Comparison of ENCODE assay signal across 8 cellular contexts in genomic region chr5:135399838-135400542, GRCh38. TPM values are rescaled to one million over a fixed set of nuclear protein-coding genes. Genes with fewer than 3 reads are reported as not detected.
DNase-seq lines count a peak whose midpoint lies in the region; ATAC-seq, FAIRE-seq and TF ChIP-seq lines count a peak whose summit lies in the region.

No MANE protein-coding gene starts in this region.

- peaks cover 2% of the 10 kb centered on the region for H3K36me3 Mint-ChIP-seq in astrocyte (ENCODE audit: low read depth, unreplicated experiment)

- H3K9ac ChIP-seq in astrocyte (ENCODE audit: low read length), result peak overlapping the region; percentile 96

- ATAC-seq in left cardiac atrium, result no peak
- ATAC-seq in lung (ENCODE audit: insufficient read depth, low FRiP score), result no peak
- ATAC-seq in GM21360 (IDR thresholded peaks at IDR 0.05; ENCODE audit: unreplicated experiment), result no peak

- peaks cover 33% of the 10 kb centered on the region for H4K20me1 ChIP-seq in astrocyte (ENCODE audit: insufficient read depth, low read length)

- WGBS in lung, 2 donors, result 23 to 37% methylated on average over 23 of the region's 23 CpGs

- TF ChIP-seq POLR2A in vagina (IDR thresholded peaks at IDR 0.05), result no peak

- H3K4me3 ChIP-seq in right atrium auricular region (peak overlapping the region; percentile 77 to 83), astrocyte (ENCODE audit: insufficient read depth, low read depth, low read length) (peak overlapping the region; percentile 79), lung (peak overlapping the region; percentile 95), vagina (peak overlapping the region; percentile 65 to 90)

- peaks cover 46% of the 10 kb centered on the region for H3K79me2 ChIP-seq in astrocyte (ENCODE audit: insufficient read depth, low read length)

- peak overlapping the region; percentile 98 for H3K4me2 ChIP-seq in astrocyte (ENCODE audit: low read length)

- no peak for TF ChIP-seq CTCF in right atrium auricular region (IDR thresholded peaks at IDR 0.05)
- no peak for TF ChIP-seq CTCF in astrocyte (IDR thresholded peaks at IDR 0.05; ENCODE audit: insufficient read depth, low read depth, low read length)
- TF ChIP-seq CTCF in lung (IDR thresholded peaks at IDR 0.05; ENCODE audit: control extremely low read depth, extremely low read depth), result no peak
- TF ChIP-seq CTCF in vagina (IDR thresholded peaks at IDR 0.05), result no peak

- DNase-seq in right atrium auricular region (ENCODE audit: low spot score) (no peak), left cardiac atrium (no peak), astrocyte (ENCODE audit: low read depth) (no peak), lung (ENCODE audit: low spot score) (no peak), vagina (ENCODE audit: extremely low spot score in 2 of 2) (no peak), G401 (ENCODE audit: low spot score) (no peak)
- DNase-seq in activated CD4-positive, alpha-beta T cell treated with anti-CD3 and anti-CD28 coated beads for 48 hours, result no peak

- H3K27me3 ChIP-seq in right atrium auricular region (no peaks in the 10 kb centered on the region), astrocyte (ENCODE audit: insufficient read depth, low read length) (no peaks in the 10 kb centered on the region), lung (ENCODE audit: control insufficient read depth, insufficient read depth) (no peaks in the 10 kb centered on the region), vagina (no peaks in the 10 kb centered on the region)

- H3K27me3 Mint-ChIP-seq in astrocyte (ENCODE audit: low read depth, unreplicated experiment), result peaks cover 3% of the 10 kb centered on the region

- intact Hi-C loops in left cardiac atrium (cut with DNase I) (no loop called here), vagina (cut with DNase I) (no loop called here)

- H3K36me3 ChIP-seq in right atrium auricular region, result no peaks in the 10 kb centered on the region
- no peaks in the 10 kb centered on the region for H3K36me3 ChIP-seq in astrocyte (ENCODE audit: insufficient read depth, low read length)
- no peaks in the 10 kb centered on the region for H3K36me3 ChIP-seq in lung (ENCODE audit: control insufficient read depth in 2 of 2, insufficient read depth in 2 of 2, low read length in 2 of 2)
- H3K36me3 ChIP-seq in vagina, result no peaks in the 10 kb centered on the region

- no peaks in the 10 kb centered on the region for H3K9me3 ChIP-seq in right atrium auricular region
- H3K9me3 ChIP-seq in astrocyte (ENCODE audit: insufficient read depth, low read depth, low read length), result peaks cover 2% of the 10 kb centered on the region
- H3K9me3 ChIP-seq in lung (ENCODE audit: control insufficient read depth in 2 of 2, insufficient read depth in 1 of 2, low read length in 1 of 2), result no peaks in the 10 kb centered on the region
- H3K9me3 ChIP-seq in vagina, result no peaks in the 10 kb centered on the region

- in situ Hi-C loops in G401 (cut with HindIII; ENCODE audit: low sequenced_read_pairs), result no loop called here

- H3K4me1 ChIP-seq in right atrium auricular region, result peaks cover 0 to 40% of the 10 kb centered on the region in 2 donors
- peaks cover 28% of the 10 kb centered on the region for H3K4me1 ChIP-seq in astrocyte (ENCODE audit: insufficient read depth, low read length)
- H3K4me1 ChIP-seq in lung (ENCODE audit: control insufficient read depth in 2 of 2, insufficient read depth in 2 of 2, low read length in 2 of 2), result peaks cover 10 to 28% of the 10 kb centered on the region in 2 donors
- peaks cover 41% of the 10 kb centered on the region for H3K4me1 ChIP-seq in vagina

- no peak for FAIRE-seq in astrocyte (lab: Jason Lieb, UNC)

- H3K27ac ChIP-seq in right atrium auricular region (peak overlapping the region; percentile 91 to 95), astrocyte (ENCODE audit: low read depth, low read length) (peak overlapping the region; percentile 87), lung (ENCODE audit: low read depth in 1 of 2, low read length in 1 of 2) (peak overlapping the region; percentile 87 to 93), vagina (no peak overlapping the region)

- peak overlapping the region; percentile 94 for H3K4me3 Mint-ChIP-seq in astrocyte (ENCODE audit: unreplicated experiment)

- H3K27ac Mint-ChIP-seq in astrocyte (ENCODE audit: unreplicated experiment), result peak overlapping the region; percentile 94

- peak overlapping the region; percentile 97 for H2AFZ ChIP-seq in astrocyte (ENCODE audit: low read depth, low read length)

- peaks cover 1% of the 10 kb centered on the region for H3K9me3 Mint-ChIP-seq in astrocyte (ENCODE audit: unreplicated experiment)

- H3K4me1 Mint-ChIP-seq in astrocyte (ENCODE audit: low read depth, unreplicated experiment), result peaks cover 29% of the 10 kb centered on the region

RNA-seq across cellular contexts. Expression of gene MACROH2A1, which starts 1.0 kb away (rescaled TPM):
- 100 to 1,000 TPM; 149 to 179 TPM for total RNA-seq in right atrium auricular region
- 100 to 1,000 TPM; 101 to 138 TPM for total RNA-seq in left cardiac atrium
- total RNA-seq in astrocyte, result 121 and 143 TPM in 2 replicates
- 100 to 1,000 TPM; 210 to 286 TPM for total RNA-seq in lung
- polyA plus RNA-seq in lung, result 100 to 1,000 TPM; 149 to 334 TPM
- total RNA-seq in vagina, result 190 TPM
- total RNA-seq in G401 (2014; rRNA removed; shearing (Covaris generic)), result 912 and 1,162 TPM in 2 replicates

RNA-seq across cellular contexts. Expression of gene DCANP1, which starts 47.2 kb away (rescaled TPM):
- total RNA-seq in right atrium auricular region (not detected), left cardiac atrium (not detected), astrocyte (not detected in 2 replicates), lung (under 1 TPM; 0.09 to 0.43 TPM), vagina (not detected)
- polyA plus RNA-seq in lung, result under 1 TPM; 0.14 to 0.51 TPM
- total RNA-seq in G401 (2014; rRNA removed; shearing (Covaris generic)), result 0.18 and 0.24 TPM in 2 replicates

RNA-seq across cellular contexts. Expression of gene TIFAB, which starts 52.2 kb away (rescaled TPM):
- not detected for total RNA-seq in right atrium auricular region
- total RNA-seq in left cardiac atrium, result not detected
- total RNA-seq in astrocyte, result not detected in 2 replicates
- total RNA-seq in lung, result under 1 TPM; 0.15 to 0.88 TPM
- under 1 TPM; 0.31 to 0.39 TPM for polyA plus RNA-seq in lung
- not detected for total RNA-seq in vagina
- 0.31 and 0.43 TPM in 2 replicates for total RNA-seq in G401 (2014; rRNA removed; shearing (Covaris generic))
